Comparison of ENCODE assay signal across 33 cellular contexts in the genomic region with DNA sequence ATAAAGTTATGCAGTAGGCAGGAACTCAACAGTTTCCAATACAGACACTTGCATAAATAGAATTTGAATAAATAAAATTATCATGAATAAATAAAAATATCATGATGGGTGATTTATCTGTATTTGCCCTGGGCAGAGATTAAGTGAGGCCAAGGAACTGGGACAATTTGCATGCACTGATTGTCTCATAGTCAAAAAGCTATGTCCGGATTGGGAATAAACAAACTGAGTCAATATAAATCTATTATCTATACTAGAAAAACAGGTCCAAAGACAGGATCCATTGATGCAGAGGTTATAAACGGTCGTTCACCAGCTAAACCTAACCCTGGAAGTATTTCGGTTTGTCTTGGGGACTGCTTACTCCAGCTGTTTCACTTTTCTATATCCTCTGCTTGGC.
"Had no signal": no experiment of that assay in that cellular context is flagged by ENCODE, and none has a peak within 500 bp of the region (broad histone marks: within the 10 kb centered on the region; RNA-seq: fewer than 3 reads in every experiment).

No MANE protein-coding gene starts in this region.

- H3K36me3 ChIP-seq: breast epithelium, WERI-Rb-1 had no signal

- H3K27ac Mint-ChIP-seq: activated B cell treated with CpG ODN at 0.5 μM for 24 hours; activated CD4-positive, alpha-beta memory T cell treated with anti-CD3 and anti-CD28 coated beads for 36 hours; activated CD4-positive, alpha-beta T cell treated with anti-CD3 and anti-CD28 coated beads, Interleukin-2, amount 10 ng/mL, durations not matched to agents 24 days and 14 days; activated CD8-positive, alpha-beta T cell treated with anti-CD3 and anti-CD28 coated beads for 36 hours; activated naive CD4-positive, alpha-beta T cell treated with anti-CD3 and anti-CD28 coated beads for 36 hours; activated naive CD8-positive, alpha-beta T cell treated with anti-CD3 and anti-CD28 coated beads for 36 hours; activated T-cell treated with anti-CD3 and anti-CD28 coated beads, Interleukin-2, amount 50 U/mL, for 72 hours; activated T-helper 1 cell treated with anti-CD3 and anti-CD28 coated beads, Interleukin-12 subunit alpha, Interleukin-12 subunit beta, Interleukin-2, Interleukin-4 antibody, amounts not matched to agents 30 ng/mL and 10 ng/mL and 1 ng/mL, durations not matched to agents 14 hours and 24 hours and 36 hours had no signal

- DNase-seq: activated B cell treated with CpG ODN at 0.5 μM for 24 hours; activated CD4-positive, alpha-beta memory T cell treated with anti-CD3 and anti-CD28 coated beads for 36 hours; activated CD4-positive, alpha-beta T cell treated with anti-CD3 and anti-CD28 coated beads for 4 hours; activated CD4-positive, alpha-beta T cell treated with anti-CD3 and anti-CD28 coated beads, Interleukin-2, amount 10 ng/mL, durations not matched to agents 24 days and 14 days; activated CD4-positive, alpha-beta T cell treated with anti-CD3 and anti-CD28 coated beads, Interleukin-2, amount 50 U/mL, for 1 hour; activated CD4-positive, alpha-beta T cell treated with anti-CD3 and anti-CD28 coated beads, Interleukin-2, amount 50 U/mL, for 4 hours; activated CD4-positive, CD25-positive, alpha-beta regulatory T cell treated with anti-CD3 and anti-CD28 coated beads, Interleukin-2, amount 50 U/mL, for 72 hours; activated CD8-positive, alpha-beta memory T cell treated with anti-CD3 and anti-CD28 coated beads, Interleukin-2, amount 50 U/mL, for 4 hours; activated CD8-positive, alpha-beta T cell treated with anti-CD3 and anti-CD28 coated beads for 36 hours; activated effector memory CD4-positive, alpha-beta T cell treated with anti-CD3 and anti-CD28 coated beads, Interleukin-2, amount 50 U/mL, for 16 hours; activated gamma-delta T cell treated with Interleukin-2 at 50 U/mL for 16 hours; activated naive CD4-positive, alpha-beta T cell; activated naive CD4-positive, alpha-beta T cell treated with anti-CD3 and anti-CD28 coated beads for 36 hours; activated naive CD4-positive, alpha-beta T cell treated with anti-CD3 and anti-CD28 coated beads, Interleukin-2, amount 50 U/mL, for 16 hours; activated naive CD8-positive, alpha-beta T cell treated with anti-CD3 and anti-CD28 coated beads for 36 hours; activated T-cell treated with anti-CD3 and anti-CD28 coated beads for 4 hours; activated T-cell treated with anti-CD3 and anti-CD28 coated beads, Interleukin-2, amount 50 U/mL, for 1 hour; activated T-cell treated with anti-CD3 and anti-CD28 coated beads, Interleukin-2, amount 50 U/mL, for 4 hours; activated T-cell treated with anti-CD3 and anti-CD28 coated beads, Interleukin-2, amount 50 U/mL, for 72 hours; adrenal gland; amniotic stem cell; aorta; body of pancreas; brain microvascular endothelial cell; central memory CD4-positive, alpha-beta T cell; T-helper 2 cell; T-helper 9 cell; WERI-Rb-1 had no signal

- H3K9me3 ChIP-seq: adrenal gland, body of pancreas, breast epithelium had no signal

- H3K4me3 ChIP-seq: adrenal gland, body of pancreas, breast epithelium had no signal

- H3K4me3 Mint-ChIP-seq: activated B cell treated with CpG ODN at 0.5 μM for 24 hours; activated CD4-positive, alpha-beta memory T cell treated with anti-CD3 and anti-CD28 coated beads for 36 hours; activated CD4-positive, alpha-beta T cell treated with anti-CD3 and anti-CD28 coated beads, Interleukin-2, amount 10 ng/mL, durations not matched to agents 24 days and 14 days; activated CD8-positive, alpha-beta T cell treated with anti-CD3 and anti-CD28 coated beads for 36 hours; activated naive CD4-positive, alpha-beta T cell treated with anti-CD3 and anti-CD28 coated beads for 36 hours; activated naive CD8-positive, alpha-beta T cell treated with anti-CD3 and anti-CD28 coated beads for 36 hours; activated T-cell treated with anti-CD3 and anti-CD28 coated beads, Interleukin-2, amount 50 U/mL, for 4 hours; activated T-cell treated with anti-CD3 and anti-CD28 coated beads, Interleukin-2, amount 50 U/mL, for 72 hours; activated T-helper 1 cell treated with anti-CD3 and anti-CD28 coated beads, Interleukin-12 subunit alpha, Interleukin-12 subunit beta, Interleukin-2, Interleukin-4 antibody, amounts not matched to agents 30 ng/mL and 10 ng/mL and 1 ng/mL, durations not matched to agents 14 hours and 24 hours and 36 hours; activated T-helper 17 cell treated with anti-CD3 and anti-CD28 coated beads, Interleukin-2, amount 50 U/mL, for 72 hours; T-helper 2 cell treated with Interferon-gamma antibody and Interleukin-4, amounts not matched to agents 5 μg/mL and 100 μg/mL, for 36 hours had no signal

- H3K9me3 Mint-ChIP-seq: activated B cell treated with CpG ODN at 0.5 μM for 24 hours; activated CD4-positive, alpha-beta memory T cell treated with anti-CD3 and anti-CD28 coated beads for 36 hours; activated CD4-positive, alpha-beta T cell treated with anti-CD3 and anti-CD28 coated beads, Interleukin-2, amount 10 ng/mL, durations not matched to agents 24 days and 14 days; activated CD8-positive, alpha-beta T cell treated with anti-CD3 and anti-CD28 coated beads for 36 hours; activated naive CD4-positive, alpha-beta T cell treated with anti-CD3 and anti-CD28 coated beads for 36 hours; activated naive CD4-positive, alpha-beta T cell treated with anti-CD3 and anti-CD28 coated beads, Interleukin-2, amount 50 U/mL, for 72 hours; activated naive CD8-positive, alpha-beta T cell treated with anti-CD3 and anti-CD28 coated beads for 36 hours; activated T-cell treated with anti-CD3 and anti-CD28 coated beads, Interleukin-2, amount 50 U/mL, for 4 hours; activated T-cell treated with anti-CD3 and anti-CD28 coated beads, Interleukin-2, amount 50 U/mL, for 72 hours; activated T-helper 1 cell treated with anti-CD3 and anti-CD28 coated beads, Interleukin-12 subunit alpha, Interleukin-12 subunit beta, Interleukin-2, Interleukin-4 antibody, amounts not matched to agents 30 ng/mL and 10 ng/mL and 1 ng/mL, durations not matched to agents 14 hours and 24 hours and 36 hours; activated T-helper 17 cell treated with anti-CD3 and anti-CD28 coated beads, Interleukin-2, amount 50 U/mL, for 72 hours; T-helper 2 cell treated with Interferon-gamma antibody and Interleukin-4, amounts not matched to agents 5 μg/mL and 100 μg/mL, for 36 hours had no signal

- H3K27me3 Mint-ChIP-seq: activated B cell treated with CpG ODN at 0.5 μM for 24 hours; activated CD4-positive, alpha-beta memory T cell treated with anti-CD3 and anti-CD28 coated beads for 36 hours; activated CD4-positive, alpha-beta T cell treated with anti-CD3 and anti-CD28 coated beads, Interleukin-2, amount 10 ng/mL, durations not matched to agents 24 days and 14 days; activated CD8-positive, alpha-beta T cell treated with anti-CD3 and anti-CD28 coated beads for 36 hours; activated naive CD8-positive, alpha-beta T cell treated with anti-CD3 and anti-CD28 coated beads for 36 hours; activated T-helper 17 cell treated with anti-CD3 and anti-CD28 coated beads, Interleukin-2, amount 50 U/mL, for 72 hours had no signal

- ATAC-seq: activated CD8-positive, alpha-beta T cell treated with anti-CD3 and anti-CD28 coated beads for 36 hours; activated naive CD4-positive, alpha-beta T cell treated with anti-CD3 and anti-CD28 coated beads, Interleukin-2, amount 50 U/mL, for 72 hours; activated T-cell treated with anti-CD3 and anti-CD28 coated beads, Interleukin-2, amount 50 U/mL, for 4 hours; activated T-cell treated with anti-CD3 and anti-CD28 coated beads, Interleukin-2, amount 50 U/mL, for 72 hours; activated T-helper 17 cell treated with anti-CD3 and anti-CD28 coated beads, Interleukin-2, amount 50 U/mL, for 72 hours; body of pancreas had no signal

- H3K27me3 ChIP-seq: adrenal gland, body of pancreas, brain microvascular endothelial cell, breast epithelium had no signal

- H3K4me1 ChIP-seq: adrenal gland, breast epithelium had no signal

- H3K27ac ChIP-seq: adrenal gland, body of pancreas, brain microvascular endothelial cell, WERI-Rb-1 had no signal

- H3K4me1 Mint-ChIP-seq: activated CD4-positive, alpha-beta T cell treated with anti-CD3 and anti-CD28 coated beads, Interleukin-2, amount 10 ng/mL, durations not matched to agents 24 days and 14 days; activated naive CD8-positive, alpha-beta T cell treated with anti-CD3 and anti-CD28 coated beads for 36 hours had no signal
